ENCODE assay signal across 1 cellular context in genomic region chr15:88454867-88455810, GRCh38.
TF ChIP-seq lines count a peak whose summit lies in the region.

No MANE protein-coding gene starts in this region.

TF ChIP-seq in HepG2, 621 proteins besides CTCF, POLR2A, EP300 and RAD21 (continued from another document):
- TF ChIP-seq RNF2 (conservative IDR thresholded peaks at IDR 0.05; ENCODE audit: low read depth) (no peak), NR0B2 (CRISPR knock-in tag; IDR thresholded peaks at IDR 0.05) (no peak), KIAA2018 (CRISPR knock-in tag; IDR thresholded peaks at IDR 0.05; ENCODE audit: borderline replicate concordance) (no peak), ZNF557 (CRISPR knock-in tag; IDR thresholded peaks at IDR 0.05) (no peak), TARDBP (CRISPR knock-in tag; IDR thresholded peaks at IDR 0.05) (peak; percentile 49; the same call in 1 of the 2 replicates), PHF8 (CRISPR knock-in tag; IDR thresholded peaks at IDR 0.05) (no peak), ZEB1 (IDR thresholded peaks at IDR 0.05; ENCODE audit: insufficient replicate concordance, low read depth) (no peak), CCDC6 (CRISPR knock-in tag; IDR thresholded peaks at IDR 0.05) (no peak), SMC3 (IDR thresholded peaks at IDR 0.05; ENCODE audit: low read length) (peak; percentile 40; the same call in 1 of the 2 replicates), ZFYVE20 (CRISPR knock-in tag; IDR thresholded peaks at IDR 0.05; ENCODE audit: borderline replicate concordance, low read depth) (no peak), TGIF2 (CRISPR knock-in tag; IDR thresholded peaks at IDR 0.05) (no peak), MEF2D (CRISPR knock-in tag; IDR thresholded peaks at IDR 0.05) (no peak), AGO1 (IDR thresholded peaks at IDR 0.05; ENCODE audit: low read depth, low read length, poor library complexity, severe bottlenecking) (peak; percentile 79)
